ENCODE assay signal across 11 cellular contexts in the genomic region with DNA sequence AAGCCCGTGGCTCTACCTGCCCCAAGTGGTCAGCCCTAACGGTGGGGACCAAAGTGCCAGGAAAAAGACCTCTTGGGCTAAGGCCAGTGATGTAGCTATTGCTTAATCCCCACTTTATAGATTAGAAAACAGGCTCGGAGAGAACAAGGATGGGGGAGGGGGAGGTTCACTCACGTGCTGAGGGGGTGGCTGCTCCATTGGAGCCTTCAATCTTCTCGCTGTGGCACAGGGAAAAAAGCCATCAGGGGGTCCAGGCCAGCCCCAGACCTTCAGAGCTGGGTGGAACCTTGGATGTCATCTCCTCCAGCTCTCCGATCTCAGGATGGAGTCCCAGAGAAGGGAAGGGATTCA. TPM values are rescaled to one million over a fixed set of nuclear protein-coding genes. Genes with fewer than 3 reads are reported as not detected.
DNase-seq lines count a peak whose midpoint lies in the region; ATAC-seq and TF ChIP-seq lines count a peak whose summit lies in the region.
"Had no signal": no experiment of that assay in that cellular context is flagged by ENCODE, and none has a peak within 500 bp of the region (broad histone marks: within the 10 kb centered on the region; RNA-seq: fewer than 3 reads in every experiment).

No MANE protein-coding gene starts in this region.

- DNase-seq in SK-N-MC (ENCODE audit: low read depth, low spot score) (no peak), left lobe of liver (ENCODE audit: low spot score) (peak; percentile 70), foreskin keratinocyte (no peak), activated T-cell treated with anti-CD3 and anti-CD28 coated beads for 4 hours (no peak), putamen (ENCODE audit: low spot score) (no peak)
- DNase-seq in activated naive CD4-positive, alpha-beta T cell treated with anti-CD3 and anti-CD28 coated beads, Interleukin-2, amount 50 U/mL, for 72 hours (ENCODE audit: low spot score in 2 of 2): no peak

- peak overlapping the region; percentile 75 for H3K4me3 ChIP-seq in SK-N-MC

- ATAC-seq in GM21825 (IDR thresholded peaks at IDR 0.05; ENCODE audit: unreplicated experiment) (peak; percentile 3), left lobe of liver (peak; percentile 3), foreskin keratinocyte (no peak)
- ATAC-seq in activated naive CD4-positive, alpha-beta T cell treated with anti-CD3 and anti-CD28 coated beads, Interleukin-2, amount 50 U/mL, for 72 hours: no peak

- H3K27ac ChIP-seq in 22Rv1 (peak overlapping the region; percentile 80), SK-N-MC (no peak overlapping the region), foreskin keratinocyte (no peak overlapping the region)
- H3K27ac ChIP-seq: ascending aorta had no signal

- peaks cover 52% of the 10 kb centered on the region for H3K27me3 ChIP-seq in foreskin keratinocyte

- H3K36me3 ChIP-seq in SK-N-MC (ENCODE audit: insufficient read depth, low read length): no peaks in the 10 kb centered on the region
- H3K36me3 ChIP-seq: ascending aorta had no signal

- peaks cover 0 to 5% of the 10 kb centered on the region in 2 donors for H3K36me3 Mint-ChIP-seq in activated naive CD4-positive, alpha-beta T cell treated with anti-CD3 and anti-CD28 coated beads, Interleukin-2, amount 50 U/mL, for 72 hours
- H3K36me3 Mint-ChIP-seq: natural killer cell treated with Interleukin-12 subunit alpha and Interleukin-12 subunit beta and Interleukin-15 and Interleukin-18, amount 100 ng/mL, for 72 hours had no signal

- no peak overlapping the region for H3K27ac Mint-ChIP-seq in activated naive CD4-positive, alpha-beta T cell treated with anti-CD3 and anti-CD28 coated beads, Interleukin-2, amount 50 U/mL, for 72 hours

- H3K9ac ChIP-seq in SK-N-MC (ENCODE audit: insufficient read length): no peak overlapping the region

- H3K9me3 ChIP-seq in SK-N-MC (ENCODE audit: low read depth, low read length): no peaks in the 10 kb centered on the region
- H3K9me3 ChIP-seq: ascending aorta had no signal

- TF ChIP-seq CTCF in 22Rv1 (IDR thresholded peaks at IDR 0.05) (no peak), foreskin keratinocyte (conservative IDR thresholded peaks at IDR 0.05) (no peak)

- no peaks in the 10 kb centered on the region for H3K9me3 Mint-ChIP-seq in activated naive CD4-positive, alpha-beta T cell treated with anti-CD3 and anti-CD28 coated beads, Interleukin-2, amount 50 U/mL, for 72 hours
- H3K9me3 Mint-ChIP-seq: natural killer cell treated with Interleukin-12 subunit alpha and Interleukin-12 subunit beta and Interleukin-15 and Interleukin-18, amount 100 ng/mL, for 72 hours had no signal

- no peaks in the 10 kb centered on the region for H3K4me1 ChIP-seq in foreskin keratinocyte

RNA-seq across cellular contexts. Expression of a gene that starts 45.9 kb away (rescaled TPM):
- total RNA-seq in left lobe of liver (19.3 TPM), foreskin keratinocyte (0.25 and 0.31 TPM in 2 replicates)
- polyA plus RNA-seq in foreskin keratinocyte: 0.36 and 0.46 TPM in 2 replicates
- total RNA-seq in activated naive CD4-positive, alpha-beta T cell treated with anti-CD3 and anti-CD28 coated beads, Interleukin-2, amount 50 U/mL, for 72 hours: 1 to 10 TPM; 1.1 to 1.2 TPM
- total RNA-seq: ascending aorta, M059J had no signal

Comparison
In these comparisons a context has a peak if more than half of its experiments do, and no peak if none do; other contexts are left out.
1. ATAC-seq: peak in GM21825 (single experiment) and left lobe of liver (single experiment); none in foreskin keratinocyte (single experiment) and activated naive CD4-positive, alpha-beta T cell treated with anti-CD3 and anti-CD28 coated beads, Interleukin-2, amount 50 U/mL, for 72 hours (0 of 2).